Comparison of ENCODE assay signal across 1 cellular context in genomic region chr5:154653418-154653763, GRCh38.
TF ChIP-seq lines count a peak whose summit lies in the region.

No MANE protein-coding gene starts in this region.

TF ChIP-seq in HepG2, 621 proteins besides CTCF, POLR2A, EP300 and RAD21 (continued from another document and continues in another):
- TF ChIP-seq ZMYM2 (CRISPR knock-in tag; IDR thresholded peaks at IDR 0.05) (peak; percentile 61; the same call in 1 of the 2 replicates), ZNF776 (CRISPR knock-in tag; IDR thresholded peaks at IDR 0.05) (no peak), ZNF724P (CRISPR knock-in tag; IDR thresholded peaks at IDR 0.05; ENCODE audit: borderline replicate concordance) (peak; percentile 79; the same call in 1 of the 2 replicates), ATM (IDR thresholded peaks at IDR 0.05; ENCODE audit: borderline replicate concordance) (no peak), ZNF766 (CRISPR knock-in tag; IDR thresholded peaks at IDR 0.05; ENCODE audit: borderline replicate concordance) (no peak), SNAPC5 (CRISPR knock-in tag; IDR thresholded peaks at IDR 0.05; ENCODE audit: borderline replicate concordance) (no peak), MBD4 (IDR thresholded peaks at IDR 0.05; ENCODE audit: borderline replicate concordance, low read length) (no peak), TP53 (CRISPR knock-in tag; conservative IDR thresholded peaks at IDR 0.05) (peak; percentile 97), ZNF704 (CRISPR knock-in tag; IDR thresholded peaks at IDR 0.05; ENCODE audit: borderline replicate concordance) (0 out of 2 replicates have a peak, but pooled peaks have one; percentile 42), ZNF512B (CRISPR knock-in tag; IDR thresholded peaks at IDR 0.05; ENCODE audit: borderline replicate concordance) (peak; percentile 97; the same call in 1 of the 2 replicates), ZNF234 (CRISPR knock-in tag; conservative IDR thresholded peaks at IDR 0.05) (no peak), GLI4 (CRISPR knock-in tag; IDR thresholded peaks at IDR 0.05; ENCODE audit: borderline replicate concordance) (no peak), CBX5 (CRISPR knock-in tag; IDR thresholded peaks at IDR 0.05; ENCODE audit: borderline replicate concordance) (peak; percentile 68; the same call in 1 of the 2 replicates), SOX13 (IDR thresholded peaks at IDR 0.05) (0 out of 2 replicates have a peak, but pooled peaks have one; percentile 15), SOX13 (CRISPR knock-in tag; conservative IDR thresholded peaks at IDR 0.05 in 1 of 2, IDR thresholded peaks at IDR 0.05 in 1 of 2) (peak in 1 of 2 experiments; percentile 84; a peak in 2 of 4 replicates), EEA1 (CRISPR knock-in tag; IDR thresholded peaks at IDR 0.05; ENCODE audit: borderline replicate concordance) (no peak), NFIC (IDR thresholded peaks at IDR 0.05; ENCODE audit: low read length) (no peak), RBFOX2 (IDR thresholded peaks at IDR 0.05; ENCODE audit: low read depth, low read length) (0 out of 2 replicates have a peak, but pooled peaks have one; percentile 30), FOXK1 (CRISPR knock-in tag; IDR thresholded peaks at IDR 0.05; ENCODE audit: borderline replicate concordance, low read depth) (peak; percentile 86), ZBTB20 (CRISPR knock-in tag; IDR thresholded peaks at IDR 0.05; ENCODE audit: borderline replicate concordance, low read depth) (peak; percentile 71; the same call in 1 of the 2 replicates), BATF2 (CRISPR knock-in tag; IDR thresholded peaks at IDR 0.05) (no peak), NFKB2 (CRISPR knock-in tag; IDR thresholded peaks at IDR 0.05; ENCODE audit: borderline replicate concordance) (peak; percentile 65; the same call in 1 of the 2 replicates), RFXANK (CRISPR knock-in tag; IDR thresholded peaks at IDR 0.05) (0 out of 2 replicates have a peak, but pooled peaks have one; percentile 36), RXRA (CRISPR knock-in tag; IDR thresholded peaks at IDR 0.05) (peak; percentile 97), LRRFIP1 (CRISPR knock-in tag; conservative IDR thresholded peaks at IDR 0.05) (no peak), ZC3H13 (CRISPR knock-in tag; IDR thresholded peaks at IDR 0.05) (no peak), SNAPC4 (CRISPR knock-in tag; IDR thresholded peaks at IDR 0.05) (0 out of 2 replicates have a peak, but pooled peaks have one; percentile 42), MXD3 (CRISPR knock-in tag; IDR thresholded peaks at IDR 0.05) (0 out of 2 replicates have a peak, but pooled peaks have one; percentile 50), ZNF616 (CRISPR knock-in tag; IDR thresholded peaks at IDR 0.05; ENCODE audit: low read depth) (0 out of 2 replicates have a peak, but pooled peaks have one; percentile 77), ZBTB1 (CRISPR knock-in tag; IDR thresholded peaks at IDR 0.05; ENCODE audit: borderline replicate concordance) (no peak), HES4 (CRISPR knock-in tag; IDR thresholded peaks at IDR 0.05; ENCODE audit: borderline replicate concordance) (no peak), ZNF710 (CRISPR knock-in tag; IDR thresholded peaks at IDR 0.05; ENCODE audit: borderline replicate concordance) (no peak; the same call in 1 of the 2 replicates), ZNF792 (CRISPR knock-in tag; IDR thresholded peaks at IDR 0.05) (peak; percentile 62; the same call in 1 of the 2 replicates), CC2D1A (CRISPR knock-in tag; IDR thresholded peaks at IDR 0.05) (0 out of 2 replicates have a peak, but pooled peaks have one; percentile 25), ELF4 (CRISPR knock-in tag; IDR thresholded peaks at IDR 0.05; ENCODE audit: borderline replicate concordance) (no peak), PTBP1 (IDR thresholded peaks at IDR 0.05; ENCODE audit: low read depth, low read length, poor library complexity, severe bottlenecking) (no peak), KDM4B (CRISPR knock-in tag; IDR thresholded peaks at IDR 0.05) (peak; percentile 37; the same call in 1 of the 2 replicates), HNRNPL (IDR thresholded peaks at IDR 0.05; ENCODE audit: low read depth, low read length) (peak; percentile 99), GATAD2A (CRISPR knock-in tag; IDR thresholded peaks at IDR 0.05) (peak; percentile 89), NBN (conservative IDR thresholded peaks at IDR 0.05) (no peak), ZNF562 (CRISPR knock-in tag; IDR thresholded peaks at IDR 0.05; ENCODE audit: borderline replicate concordance) (no peak), ZNF564 (CRISPR knock-in tag; IDR thresholded peaks at IDR 0.05) (peak; percentile 85), ZNF788 (CRISPR knock-in tag; IDR thresholded peaks at IDR 0.05; ENCODE audit: borderline replicate concordance) (no peak; the same call in 1 of the 2 replicates), HNRNPUL1 (IDR thresholded peaks at IDR 0.05; ENCODE audit: low read depth, low read length) (no peak), BRCA1 (CRISPR knock-in tag; IDR thresholded peaks at IDR 0.05) (0 out of 2 replicates have a peak, but pooled peaks have one; percentile 28), ESRRA (CRISPR knock-in tag; IDR thresholded peaks at IDR 0.05; ENCODE audit: low read depth) (peak; percentile 88), ZBTB33 (CRISPR knock-in tag; IDR thresholded peaks at IDR 0.05) (peak; percentile 53; the same call in 1 of the 2 replicates), CCDC6 (CRISPR knock-in tag; IDR thresholded peaks at IDR 0.05) (peak; percentile 88; the same call in 1 of the 2 replicates), MIER2 (CRISPR knock-in tag; IDR thresholded peaks at IDR 0.05) (peak; percentile 66; the same call in 1 of the 2 replicates), ZNF570 (CRISPR knock-in tag; IDR thresholded peaks at IDR 0.05; ENCODE audit: borderline replicate concordance) (no peak)
